Comparison of ENCODE assay signal across 13 cellular contexts in the genomic region with DNA sequence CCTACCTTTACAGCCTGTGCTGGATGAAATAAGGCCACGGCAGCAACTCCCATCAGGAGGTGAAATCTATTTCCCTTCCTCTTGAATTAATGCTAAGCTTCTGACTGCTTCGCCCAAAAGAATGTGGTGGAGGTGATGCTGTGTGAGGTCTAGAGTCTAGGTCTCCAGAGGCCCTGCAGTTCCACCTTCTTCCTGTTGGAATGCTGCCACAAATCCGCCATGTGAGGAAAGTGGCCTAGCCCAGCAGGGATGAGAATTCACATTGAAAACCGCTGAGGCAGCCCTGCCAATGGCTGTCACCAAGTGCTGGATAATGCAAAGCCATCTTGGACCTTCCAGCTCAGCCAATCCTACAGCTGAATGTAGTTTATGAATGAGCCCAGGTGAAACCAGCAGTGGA. TPM values are rescaled to one million over a fixed set of nuclear protein-coding genes. Genes with fewer than 3 reads are reported as not detected.
DNase-seq lines count a peak whose midpoint lies in the region; ATAC-seq, FAIRE-seq and TF ChIP-seq lines count a peak whose summit lies in the region.
"Had no signal": no experiment of that assay in that cellular context is flagged by ENCODE, and none has a peak within 500 bp of the region (broad histone marks: within the 10 kb centered on the region; RNA-seq: fewer than 3 reads in every experiment).

No MANE protein-coding gene starts in this region.

- no peak overlapping the region for H3K18ac ChIP-seq in H1 (ENCODE audit: extremely low read depth, low read length)

- no peak overlapping the region for H4K5ac ChIP-seq in H1 (ENCODE audit: insufficient read length, low read depth, low read length)

- H2AFZ ChIP-seq in H1 (ENCODE audit: low read length) (no peak overlapping the region), neural progenitor cell (replicated peaks) (no peak overlapping the region)

- peak in 1 of 2 experiments; percentile 9; a peak in 1 of 4 replicates for TF ChIP-seq RAD21 in H1 (IDR thresholded peaks at IDR 0.05 in 1 of 2, conservative IDR thresholded peaks at IDR 0.05 in 1 of 2; ENCODE audit: low read depth in 2 of 2, low read length in 2 of 2)

- no peak overlapping the region for H2AK5ac ChIP-seq in H1 (ENCODE audit: low read depth, low read length)

- H3K36me3 Mint-ChIP-seq in neural progenitor cell: peaks cover 18% of the 10 kb centered on the region
- H3K36me3 Mint-ChIP-seq in activated naive CD4-positive, alpha-beta T cell treated with anti-CD3 and anti-CD28 coated beads, Interleukin-2, amount 10 ng/mL, durations not matched to agents 7 days and 5 days: no peaks in the 10 kb centered on the region
- H3K36me3 Mint-ChIP-seq: CD4-positive, CD25-positive, alpha-beta regulatory T cell had no signal

- H3K23ac ChIP-seq in H1 (ENCODE audit: insufficient read length): no peak overlapping the region

- no peak overlapping the region for H3K4ac ChIP-seq in H1 (replicated peaks; ENCODE audit: insufficient read length, low read depth, low read length)

- peaks cover 14% of the 10 kb centered on the region for H3K9me3 Mint-ChIP-seq in neural progenitor cell
- no peaks in the 10 kb centered on the region for H3K9me3 Mint-ChIP-seq in activated naive CD4-positive, alpha-beta T cell treated with anti-CD3 and anti-CD28 coated beads, Interleukin-2, amount 10 ng/mL, durations not matched to agents 7 days and 5 days

- no peak for TF ChIP-seq EP300 in H1 (IDR thresholded peaks at IDR 0.05; ENCODE audit: borderline replicate concordance in 1 of 2, low read depth in 2 of 2, low read length in 2 of 2)

- H2BK120ac ChIP-seq in H1 (replicated peaks; ENCODE audit: low read depth, low read length): no peak overlapping the region

- H3K79me1 ChIP-seq in H1 (ENCODE audit: low read depth, low read length): no peaks in the 10 kb centered on the region

- H3K9me3 ChIP-seq in H1 (ENCODE audit: insufficient read depth in 2 of 2, low read depth in 1 of 2, low read length in 1 of 2) (no peaks in the 10 kb centered on the region), neural progenitor cell (ENCODE audit: low read depth) (no peaks in the 10 kb centered on the region)
- H3K9me3 ChIP-seq: heart left ventricle had no signal

- H3K27me3 ChIP-seq in H1 (replicated peaks in 1 of 4; ENCODE audit: control insufficient read depth in 3 of 4, extremely low read depth in 1 of 4, insufficient read depth in 3 of 4, low read length in 3 of 4) (no peaks in the 10 kb centered on the region), neural progenitor cell (no peaks in the 10 kb centered on the region)
- H3K27me3 ChIP-seq: heart left ventricle had no signal

- H2BK12ac ChIP-seq in H1 (ENCODE audit: low read depth, low read length): no peak overlapping the region

- H3K9ac ChIP-seq in H1 (replicated peaks in 1 of 4; ENCODE audit: extremely low read depth in 1 of 4, low read depth in 3 of 4, low read length in 3 of 4) (no peak overlapping the region), neural progenitor cell (no peak overlapping the region)

- H3K4me2 ChIP-seq in H1 (ENCODE audit: insufficient read depth in 1 of 2, low read depth in 2 of 2, low read length in 2 of 2) (no peak overlapping the region), neural progenitor cell (no peak overlapping the region)

- H3K79me2 ChIP-seq in H1 (ENCODE audit: control insufficient read depth in 1 of 2, insufficient read depth in 2 of 2, low read length in 2 of 2) (no peaks in the 10 kb centered on the region), neural progenitor cell (ENCODE audit: low read depth) (no peaks in the 10 kb centered on the region)

- CTCF ChIA-PET in H1 (lab: Charles Lee; ENCODE audit: partially characterized antibody): interaction anchor here (0.6 to 2.0 kb wide), 7 partner anchors 9 to 916 kb away, joined by 3 to 9 read pairs (median 5); no protein-coding TSS in a partner anchor
- CTCF ChIA-PET in activated naive CD4-positive, alpha-beta T cell treated with anti-CD3 and anti-CD28 coated beads, Interleukin-2, amount 10 ng/mL, durations not matched to agents 7 days and 5 days (lab: Charles Lee): no interaction called here

- peak; percentile 56 for ATAC-seq in HG03159 (IDR thresholded peaks at IDR 0.05; ENCODE audit: unreplicated experiment)
- no peak for ATAC-seq in HG03439 (IDR thresholded peaks at IDR 0.05; ENCODE audit: unreplicated experiment)
- ATAC-seq: effector memory CD8-positive, alpha-beta T cell had no signal

- POLR2A ChIA-PET in H1 (lab: Charles Lee; ENCODE audit: partially characterized antibody): interaction anchor here (1.4 kb wide), 1 partner anchor 27 kb away, joined by 6 read pairs; no protein-coding TSS in a partner anchor

- H3K23me2 ChIP-seq in H1 (ENCODE audit: low read depth, low read length): no peaks in the 10 kb centered on the region

- H3K4me1 Mint-ChIP-seq in neural progenitor cell: peaks cover 5% of the 10 kb centered on the region
- H3K4me1 Mint-ChIP-seq in activated naive CD4-positive, alpha-beta T cell treated with anti-CD3 and anti-CD28 coated beads, Interleukin-2, amount 10 ng/mL, durations not matched to agents 7 days and 5 days: peaks cover 4% of the 10 kb centered on the region
- H3K4me1 Mint-ChIP-seq: CD4-positive, CD25-positive, alpha-beta regulatory T cell had no signal

- DNase-seq in EL (peak; percentile 7), H1 (ENCODE audit: low read depth in 1 of 2, low spot score in 2 of 2) (no peak), neural progenitor cell (ENCODE audit: low spot score) (no peak), LoVo (ENCODE audit: low spot score) (no peak), amniotic stem cell (lab: John Stamatoyannopoulos, UW) (no peak)
- no peak for DNase-seq in activated naive CD4-positive, alpha-beta T cell treated with anti-CD3 and anti-CD28 coated beads, Interleukin-2, amount 10 ng/mL, durations not matched to agents 7 days and 5 days
- DNase-seq: activated CD4-positive, alpha-beta T cell treated with anti-CD3 and anti-CD28 coated beads for 4 hours; CD4-positive, CD25-positive, alpha-beta regulatory T cell; effector memory CD8-positive, alpha-beta T cell; heart left ventricle; substantia nigra had no signal

- TF ChIP-seq CTCF in H1 (IDR thresholded peaks at IDR 0.05; ENCODE audit: control extremely low read depth in 1 of 3, insufficient read depth in 1 of 3, low read depth in 1 of 3, low read length in 3 of 3) (peak; percentile 25 to 74 (median 60); a peak in 3 of 4 replicates), neural progenitor cell (IDR thresholded peaks at IDR 0.05) (peak; percentile 29)

- no peak overlapping the region for H3K27ac ChIP-seq in H1 (ENCODE audit: low read depth, low read length)
- H3K27ac ChIP-seq in neural progenitor cell: no peak overlapping the region

- no peak overlapping the region for H4K91ac ChIP-seq in H1 (replicated peaks; ENCODE audit: insufficient read length, low read length)

- H3K56ac ChIP-seq in H1 (replicated peaks; ENCODE audit: insufficient read length, low read depth, low read length): no peak overlapping the region

- no peak for TF ChIP-seq POLR2A in H1 (IDR thresholded peaks at IDR 0.05; ENCODE audit: control extremely low read depth in 1 of 2, low read depth in 2 of 2, low read length in 2 of 2)

- H4K20me1 ChIP-seq in H1 (replicated peaks in 1 of 2; ENCODE audit: control insufficient read depth in 1 of 2, insufficient read depth in 2 of 2, low read length in 2 of 2) (no peaks in the 10 kb centered on the region), neural progenitor cell (ENCODE audit: low read depth) (no peaks in the 10 kb centered on the region)

- H3K14ac ChIP-seq in H1 (ENCODE audit: insufficient read length): no peak overlapping the region

- H3K4me1 ChIP-seq in H1 (replicated peaks in 1 of 4; ENCODE audit: control insufficient read depth in 3 of 4, insufficient read depth in 4 of 4, low read length in 3 of 4) (no peaks in the 10 kb centered on the region), neural progenitor cell (no peaks in the 10 kb centered on the region)

- no peak overlapping the region for H4K8ac ChIP-seq in H1 (ENCODE audit: extremely low read depth, insufficient read depth, low read length)

- H3F3A ChIP-seq in neural progenitor cell (ENCODE audit: low read depth): no peaks in the 10 kb centered on the region

- H2BK5ac ChIP-seq in H1 (ENCODE audit: low read depth, low read length): no peak overlapping the region

- H3K4me3 ChIP-seq in H1 (ENCODE audit: extremely low read depth in 1 of 4, insufficient read depth in 2 of 4, low read depth in 3 of 4, low read length in 4 of 4) (no peak overlapping the region), neural progenitor cell (no peak overlapping the region)
- H3K4me3 ChIP-seq: heart left ventricle had no signal

- no peak for FAIRE-seq in H1 (lab: Jason Lieb, UNC)

- no peak overlapping the region for H3K27ac Mint-ChIP-seq in neural progenitor cell
- H3K27ac Mint-ChIP-seq in activated naive CD4-positive, alpha-beta T cell treated with anti-CD3 and anti-CD28 coated beads, Interleukin-2, amount 10 ng/mL, durations not matched to agents 7 days and 5 days: no peak overlapping the region
- H3K27ac Mint-ChIP-seq: CD4-positive, CD25-positive, alpha-beta regulatory T cell; effector memory CD8-positive, alpha-beta T cell had no signal

- H2BK15ac ChIP-seq in H1 (ENCODE audit: low read length): no peak overlapping the region

- H3K27me3 Mint-ChIP-seq in neural progenitor cell (ENCODE audit: insufficient read depth, low read depth): no peaks in the 10 kb centered on the region
- peaks cover 4% of the 10 kb centered on the region for H3K27me3 Mint-ChIP-seq in activated naive CD4-positive, alpha-beta T cell treated with anti-CD3 and anti-CD28 coated beads, Interleukin-2, amount 10 ng/mL, durations not matched to agents 7 days and 5 days

- 87% methylated on average over 4 of the region's 4 CpGs; no CpG with 5 or more reads in 1 of the 2 experiments for WGBS in H1 (ENCODE audit: extremely low coverage in 1 of 2, insufficient coverage in 1 of 2, insufficient read length in 1 of 2, insufficient replicate concordance in 2 of 2, low coverage in 1 of 2, low lambda C conversion rate in 2 of 2, missing lambda C conversion rate in 1 of 2), 2 experiments

- no peak overlapping the region for H3K4me3 Mint-ChIP-seq in neural progenitor cell
- no peak overlapping the region for H3K4me3 Mint-ChIP-seq in activated naive CD4-positive, alpha-beta T cell treated with anti-CD3 and anti-CD28 coated beads, Interleukin-2, amount 10 ng/mL, durations not matched to agents 7 days and 5 days
- H3K4me3 Mint-ChIP-seq: CD4-positive, CD25-positive, alpha-beta regulatory T cell; effector memory CD8-positive, alpha-beta T cell had no signal

- H3K36me3 ChIP-seq in H1 (ENCODE audit: control insufficient read depth in 2 of 4, insufficient read depth in 4 of 4, low read length in 3 of 4): no peaks in the 10 kb centered on the region
- H3K36me3 ChIP-seq in neural progenitor cell: no peaks in the 10 kb centered on the region

- H2BK20ac ChIP-seq in H1 (ENCODE audit: low read length): no peak overlapping the region

RNA-seq across cellular contexts. Expression of a gene that starts 28.0 kb away (rescaled TPM):
- 7.4 and 9.3 TPM in 2 replicates for total RNA-seq in H1 (2021; fragmentation: NEBNext Ultra II Directional; extraction: Animal tissue kit (Norgen Biotek cat#: 25700))
- 4.4 and 6.1 TPM in 2 replicates for polyA plus RNA-seq in H1 (2011; rRNA removed)
- polyA plus RNA-seq in H1 (2011; cell fraction: cytosol; rRNA removed): 8.0 TPM
- 7.6 TPM for polyA plus RNA-seq in H1 (2011; cell fraction: nucleus; rRNA removed)
- polyA plus RNA-seq in H1 (2012, experiment 1 of 2): 5.9 to 9.9 TPM (median 7.1 TPM) in 4 replicates
- 0.43 TPM for polyA plus RNA-seq in H1 (2012, experiment 2 of 2)
- polyA plus RNA-seq in H1 (2013, experiment 1 of 2): 7.9 TPM
- 6.7 TPM for polyA plus RNA-seq in H1 (2013, experiment 2 of 2)
- polyA minus RNA-seq in H1 (2011; rRNA and poly(A)+ RNA removed): 10.1 and 10.7 TPM in 2 replicates
- polyA minus RNA-seq in H1 (2011; cell fraction: cytosol; rRNA and poly(A)+ RNA removed): 5.5 TPM
- 8.5 TPM for polyA minus RNA-seq in H1 (2011; cell fraction: nucleus; rRNA and poly(A)+ RNA removed)
- total RNA-seq in neural progenitor cell (ENCODE audit: low replicate concordance): 15.1 and 21.5 TPM in 2 replicates
- polyA plus RNA-seq: CD4-positive, CD25-positive, alpha-beta regulatory T cell had no signal
